ENCODE assay signal across 10 cellular contexts in the genomic region with DNA sequence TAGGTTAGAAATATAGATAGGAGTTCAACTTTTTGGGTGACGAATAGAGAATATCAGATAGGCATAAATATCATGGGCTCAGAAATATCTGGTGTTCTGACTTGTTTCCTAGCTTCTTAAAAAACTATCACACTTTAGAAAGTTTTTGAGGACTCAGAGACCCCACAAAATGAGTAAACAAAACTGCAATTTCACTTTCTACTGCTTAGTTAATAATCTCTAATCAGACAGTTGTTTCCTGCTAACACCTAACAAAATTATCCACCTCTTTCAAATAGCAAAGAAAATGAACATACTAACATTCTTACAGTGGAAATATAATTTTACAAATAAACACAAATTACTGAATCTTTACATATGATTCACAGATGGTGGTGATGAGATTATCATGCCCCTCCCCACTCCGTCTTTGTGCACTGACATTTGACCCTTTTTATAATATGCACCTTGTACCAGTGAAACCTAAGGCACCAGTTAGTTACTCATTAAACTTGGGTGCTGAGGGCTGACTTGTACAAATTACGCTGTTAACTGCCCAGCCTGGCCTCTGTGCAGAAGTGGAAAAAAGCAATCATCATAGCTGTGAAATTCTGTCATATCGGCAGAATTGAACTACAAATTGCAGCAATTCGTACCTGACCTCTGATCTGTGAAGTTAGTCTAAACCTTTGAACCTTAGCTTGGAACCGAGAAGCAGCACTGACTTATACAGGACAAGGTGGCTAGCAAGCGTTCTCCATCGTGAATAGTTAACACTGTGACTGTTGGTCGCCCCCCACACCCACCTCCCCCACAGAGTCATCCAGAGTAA.
DNase-seq lines count a peak whose midpoint lies in the region; ATAC-seq and TF ChIP-seq lines count a peak whose summit lies in the region.
"Had no signal": no experiment of that assay in that cellular context is flagged by ENCODE, and none has a peak within 500 bp of the region (broad histone marks: within the 10 kb centered on the region; RNA-seq: fewer than 3 reads in every experiment).

No MANE protein-coding gene starts in this region.

- H3K4me1 Mint-ChIP-seq in T-helper 2 cell treated with Interferon-gamma antibody and Interleukin-4, amounts not matched to agents 5 μg/mL and 100 μg/mL, for 36 hours (ENCODE audit: low read depth), result peaks cover 31% of the 10 kb centered on the region
- H3K4me1 Mint-ChIP-seq: B cell had no signal

- DNase-seq in DMS53 treated with DMSO at 0.1 percent for 48 hours (lab: John Stamatoyannopoulos, UW; ENCODE audit: unreplicated experiment), result peak; percentile 86
- peak; percentile 12 for DNase-seq in NCI-H69 (lab: John Stamatoyannopoulos, UW)
- no peak for DNase-seq in mesenchymal stem cell
- no peak for DNase-seq in NOMO-1 (lab: John Stamatoyannopoulos, UW; ENCODE audit: unreplicated experiment in 2 of 2)
- no peak for DNase-seq in psoas muscle
- DNase-seq in T-helper 2 cell treated with Interferon-gamma antibody and Interleukin-4, amounts not matched to agents 5 μg/mL and 100 μg/mL, for 36 hours (ENCODE audit: low spot score), result no peak
- DNase-seq: effector CD4-positive, alpha-beta T cell had no signal

- H2BK15ac ChIP-seq in mesenchymal stem cell (ENCODE audit: low read depth, poor library complexity, severe bottlenecking), result no peak overlapping the region

- no peak overlapping the region for H4K8ac ChIP-seq in mesenchymal stem cell (ENCODE audit: low read length)

- no peak overlapping the region for H3K14ac ChIP-seq in mesenchymal stem cell (ENCODE audit: low read length in 2 of 2)

- H3K27ac Mint-ChIP-seq in T-helper 2 cell treated with Interferon-gamma antibody and Interleukin-4, amounts not matched to agents 5 μg/mL and 100 μg/mL, for 36 hours, result no peak overlapping the region
- H3K27ac Mint-ChIP-seq: B cell had no signal

- intact Hi-C loops in psoas muscle (cut with DNase I), result no loop called here

- H3K27me3 ChIP-seq in mesenchymal stem cell (ENCODE audit: control insufficient read depth in 1 of 2, insufficient read depth in 1 of 2, low read length in 2 of 2) (no peaks in the 10 kb centered on the region), psoas muscle (ENCODE audit: insufficient read depth in 3 of 3, low read length in 2 of 3) (peaks cover 0 to 3% (median 0%) of the 10 kb centered on the region in 3 donors)

- H3K4me3 ChIP-seq in mesenchymal stem cell (ENCODE audit: insufficient read depth in 1 of 2, low read depth in 1 of 2, low read length in 2 of 2) (no peak overlapping the region), psoas muscle (no peak overlapping the region)

- H4K91ac ChIP-seq in mesenchymal stem cell (ENCODE audit: low read length), result no peak overlapping the region

- no peak overlapping the region for H3K4ac ChIP-seq in mesenchymal stem cell (ENCODE audit: low read depth in 1 of 2, low read length in 2 of 2)

- H3K9me3 ChIP-seq in mesenchymal stem cell (ENCODE audit: control insufficient read depth, low read length) (no peaks in the 10 kb centered on the region), psoas muscle (no peaks in the 10 kb centered on the region)

- H3K4me1 ChIP-seq in mesenchymal stem cell (ENCODE audit: control insufficient read depth, insufficient read depth, low read depth, low read length) (peaks cover 5% of the 10 kb centered on the region), psoas muscle (no peaks in the 10 kb centered on the region)

- H2BK12ac ChIP-seq in mesenchymal stem cell (ENCODE audit: low read length in 2 of 2), result no peak overlapping the region

- no peak overlapping the region for H3K18ac ChIP-seq in mesenchymal stem cell (ENCODE audit: low read depth in 1 of 2, low read length in 2 of 2)

- no peak overlapping the region for H3K4me3 Mint-ChIP-seq in T-helper 2 cell treated with Interferon-gamma antibody and Interleukin-4, amounts not matched to agents 5 μg/mL and 100 μg/mL, for 36 hours
- H3K4me3 Mint-ChIP-seq: B cell had no signal

- peak overlapping the region; percentile 48 for H3K4me2 ChIP-seq in mesenchymal stem cell (ENCODE audit: low read length, poor library complexity, severe bottlenecking)

- H3K36me3 Mint-ChIP-seq in T-helper 2 cell treated with Interferon-gamma antibody and Interleukin-4, amounts not matched to agents 5 μg/mL and 100 μg/mL, for 36 hours (ENCODE audit: low read depth), result peaks cover 3% of the 10 kb centered on the region

- H3K79me1 ChIP-seq in mesenchymal stem cell (replicated peaks; ENCODE audit: low read length, poor library complexity, severe bottlenecking), result peaks cover 2% of the 10 kb centered on the region

- no peaks in the 10 kb centered on the region for H3K27me3 Mint-ChIP-seq in T-helper 2 cell treated with Interferon-gamma antibody and Interleukin-4, amounts not matched to agents 5 μg/mL and 100 μg/mL, for 36 hours (ENCODE audit: low read depth)
- H3K27me3 Mint-ChIP-seq: B cell had no signal

- 88% methylated on average over 8 of the region's 9 CpGs for WGBS in mesenchymal stem cell
- WGBS in psoas muscle, 3 donors, result 68 to 75% (median 73%) methylated on average over 9 of the region's 9 CpGs

- H2AFZ ChIP-seq in mesenchymal stem cell (ENCODE audit: low read depth, low read length), result no peak overlapping the region

- no peak overlapping the region for H2BK120ac ChIP-seq in mesenchymal stem cell (ENCODE audit: low read depth, low read length)

- H3K27ac ChIP-seq in mesenchymal stem cell (ENCODE audit: low read length, poor library complexity, severe bottlenecking) (peak overlapping the region; percentile 71), psoas muscle (no peak overlapping the region)

- no peak overlapping the region for H2BK5ac ChIP-seq in mesenchymal stem cell (ENCODE audit: low read depth, low read length, poor library complexity, severe bottlenecking)

- H3K23ac ChIP-seq in mesenchymal stem cell (ENCODE audit: low read length in 2 of 2), result no peak overlapping the region

- H3K9me3 Mint-ChIP-seq in T-helper 2 cell treated with Interferon-gamma antibody and Interleukin-4, amounts not matched to agents 5 μg/mL and 100 μg/mL, for 36 hours, result no peaks in the 10 kb centered on the region

- H3K9ac ChIP-seq in mesenchymal stem cell (ENCODE audit: low read length), result no peak overlapping the region

- no peak for TF ChIP-seq CTCF in psoas muscle (IDR thresholded peaks at IDR 0.05)

- no peaks in the 10 kb centered on the region for H3K36me3 ChIP-seq in mesenchymal stem cell (ENCODE audit: control insufficient read depth in 1 of 2, insufficient read depth in 2 of 2, low read depth in 1 of 2, low read length in 2 of 2)
- H3K36me3 ChIP-seq in psoas muscle (ENCODE audit: insufficient read depth in 1 of 2, low read depth in 1 of 2), result no peaks in the 10 kb centered on the region

- peak; percentile 56 for ATAC-seq in GM21825 (IDR thresholded peaks at IDR 0.05; ENCODE audit: unreplicated experiment)
- ATAC-seq in HG02885 (IDR thresholded peaks at IDR 0.05; ENCODE audit: poor library complexity, unreplicated experiment), result no peak
- ATAC-seq in psoas muscle, result no peak

- H2AK5ac ChIP-seq in mesenchymal stem cell (ENCODE audit: low read length, severe bottlenecking), result no peak overlapping the region

Comparison
In these comparisons a context has a peak if more than half of its experiments do, and no peak if none do; other contexts are left out.
1. DNase-seq: peak in DMS53 treated with DMSO at 0.1 percent for 48 hours (single experiment) and NCI-H69 (single experiment); none in mesenchymal stem cell (single experiment), NOMO-1 (0 of 2), psoas muscle (0 of 2) and T-helper 2 cell treated with Interferon-gamma antibody and Interleukin-4, amounts not matched to agents 5 μg/mL and 100 μg/mL, for 36 hours (single experiment).